In genomic region chr5:163914911-163915310, GRCh38 we compare ENCODE assay signal across 11 cellular contexts.
A peak's percentile ranks its signal among the peaks of the same experiment; 100 is the strongest.
DNase-seq lines count a peak whose midpoint lies in the region; ATAC-seq, FAIRE-seq and TF ChIP-seq lines count a peak whose summit lies in the region.
"Had no signal": no experiment of that assay in that cellular context is flagged by ENCODE, and none has a peak within 500 bp of the region (broad histone marks: within the 10 kb centered on the region; RNA-seq: fewer than 3 reads in every experiment).

No MANE protein-coding gene starts in this region.

- no peaks in the 10 kb centered on the region for H3K27me3 Mint-ChIP-seq in effector memory CD8-positive, alpha-beta T cell
- H3K27me3 Mint-ChIP-seq in activated T-helper 2 cell treated with anti-CD3 and anti-CD28 coated beads, Interferon-gamma antibody, Interleukin-2, Interleukin-4, amounts not matched to agents 10 μg/mL and 5 μg/mL and 100 μg/mL, durations not matched to agents 14 hours and 24 hours and 36 hours (ENCODE audit: low read depth): no peaks in the 10 kb centered on the region
- H3K27me3 Mint-ChIP-seq: activated CD4-positive, alpha-beta memory T cell treated with anti-CD3 and anti-CD28 coated beads, Interleukin-2, amount 10 ng/mL, durations not matched to agents 7 days and 5 days; naive thymus-derived CD8-positive, alpha-beta T cell had no signal

- H3K9me3 Mint-ChIP-seq in effector memory CD8-positive, alpha-beta T cell: peaks cover 8 to 10% of the 10 kb centered on the region in 2 donors
- H3K9me3 Mint-ChIP-seq in activated T-helper 2 cell treated with anti-CD3 and anti-CD28 coated beads, Interferon-gamma antibody, Interleukin-2, Interleukin-4, amounts not matched to agents 10 μg/mL and 5 μg/mL and 100 μg/mL, durations not matched to agents 14 hours and 24 hours and 36 hours: peaks cover 20% of the 10 kb centered on the region

- H3F3A ChIP-seq in DOHH2 (ENCODE audit: control insufficient read depth, insufficient read depth): peaks cover 15% of the 10 kb centered on the region; the same call in 1 of the 2 replicates

- H2AFZ ChIP-seq in Karpas-422 (ENCODE audit: low read length): no peak overlapping the region

- peak overlapping the region; percentile 31 for H3K9ac ChIP-seq in Karpas-422 (ENCODE audit: low read length)

- H3K79me2 ChIP-seq in DOHH2 (ENCODE audit: control insufficient read depth, low read length): no peaks in the 10 kb centered on the region
- no peaks in the 10 kb centered on the region for H3K79me2 ChIP-seq in Karpas-422 (ENCODE audit: low read length)

- H3K4me3 Mint-ChIP-seq in effector memory CD8-positive, alpha-beta T cell: peak overlapping the region in 1 of 2 donors; percentile 46
- H3K4me3 Mint-ChIP-seq in activated T-helper 2 cell treated with anti-CD3 and anti-CD28 coated beads, Interferon-gamma antibody, Interleukin-2, Interleukin-4, amounts not matched to agents 10 μg/mL and 5 μg/mL and 100 μg/mL, durations not matched to agents 14 hours and 24 hours and 36 hours (ENCODE audit: low read depth): no peak overlapping the region
- H3K4me3 Mint-ChIP-seq: activated CD4-positive, alpha-beta memory T cell treated with anti-CD3 and anti-CD28 coated beads, Interleukin-2, amount 10 ng/mL, durations not matched to agents 7 days and 5 days had no signal

- H3K27ac ChIP-seq in DOHH2 (ENCODE audit: low read depth, low read length) (peak overlapping the region; percentile 91), Karpas-422 (ENCODE audit: low read length) (peak overlapping the region; percentile 80)

- H3K36me3 ChIP-seq in DOHH2 (ENCODE audit: control insufficient read depth, low read length) (peaks cover 5% of the 10 kb centered on the region; the same call in 1 of the 2 replicates), Karpas-422 (ENCODE audit: insufficient read depth, low read length) (no peaks in the 10 kb centered on the region)

- peak; percentile 44 for ATAC-seq in GM21737 (IDR thresholded peaks at IDR 0.05; ENCODE audit: unreplicated experiment)
- ATAC-seq in effector memory CD8-positive, alpha-beta T cell (replicated peaks): peak; percentile 21

- H4K20me1 ChIP-seq in DOHH2 (ENCODE audit: control insufficient read depth, insufficient read depth, low read depth, low read length) (no peaks in the 10 kb centered on the region), Karpas-422 (ENCODE audit: insufficient read depth, low read depth, low read length) (no peaks in the 10 kb centered on the region; the same call in 1 of the 2 replicates)

- peak overlapping the region in 1 of 2 donors; percentile 95 for H3K27ac Mint-ChIP-seq in effector memory CD8-positive, alpha-beta T cell
- no peak overlapping the region for H3K27ac Mint-ChIP-seq in activated T-helper 2 cell treated with anti-CD3 and anti-CD28 coated beads, Interferon-gamma antibody, Interleukin-2, Interleukin-4, amounts not matched to agents 10 μg/mL and 5 μg/mL and 100 μg/mL, durations not matched to agents 14 hours and 24 hours and 36 hours
- H3K27ac Mint-ChIP-seq: activated CD4-positive, alpha-beta memory T cell treated with anti-CD3 and anti-CD28 coated beads, Interleukin-2, amount 10 ng/mL, durations not matched to agents 7 days and 5 days had no signal

- H3K4me1 ChIP-seq in DOHH2 (ENCODE audit: control insufficient read depth, low read length): peaks cover 52% of the 10 kb centered on the region
- peaks cover 36% of the 10 kb centered on the region for H3K4me1 ChIP-seq in Karpas-422 (ENCODE audit: low read length)

- no peaks in the 10 kb centered on the region for H3K27me3 ChIP-seq in DOHH2 (ENCODE audit: control insufficient read depth, low read length)
- no peaks in the 10 kb centered on the region for H3K27me3 ChIP-seq in Karpas-422 (ENCODE audit: low read length)

- H3K4me2 ChIP-seq in DOHH2 (ENCODE audit: low read length) (peak overlapping the region; percentile 92), Karpas-422 (ENCODE audit: low read depth, low read length, poor library complexity, severe bottlenecking) (peak overlapping the region; percentile 67)

- H3K4me3 ChIP-seq in DOHH2 (ENCODE audit: low read length) (peak overlapping the region; percentile 68), Karpas-422 (ENCODE audit: low read length) (peak overlapping the region; percentile 43; the same call in 1 of the 2 replicates)

- DNase-seq in Karpas-422 (peak; percentile 80), frontal cortex (ENCODE audit: low spot score in 2 of 2) (no peak), NCI-H345 (lab: John Stamatoyannopoulos, UW) (no peak)
- peak in 1 of 3 experiments; percentile 10 for DNase-seq in effector memory CD8-positive, alpha-beta T cell
- no peak for DNase-seq in stimulated activated CD4-positive, alpha-beta T cell treated with anti-CD3 and anti-CD28 coated beads, Interleukin-2, amount 100 ng/mL, for 24 hours
- no peak for DNase-seq in activated T-helper 2 cell treated with anti-CD3 and anti-CD28 coated beads, Interferon-gamma antibody, Interleukin-2, Interleukin-4, amounts not matched to agents 10 μg/mL and 5 μg/mL and 100 μg/mL, durations not matched to agents 14 hours and 24 hours and 36 hours (ENCODE audit: low spot score)
- DNase-seq: activated CD4-positive, alpha-beta memory T cell treated with anti-CD3 and anti-CD28 coated beads, Interleukin-2, amount 10 ng/mL, durations not matched to agents 7 days and 5 days had no signal

- H3K36me3 Mint-ChIP-seq in effector memory CD8-positive, alpha-beta T cell (ENCODE audit: insufficient read depth): no peaks in the 10 kb centered on the region
- no peaks in the 10 kb centered on the region for H3K36me3 Mint-ChIP-seq in activated T-helper 2 cell treated with anti-CD3 and anti-CD28 coated beads, Interferon-gamma antibody, Interleukin-2, Interleukin-4, amounts not matched to agents 10 μg/mL and 5 μg/mL and 100 μg/mL, durations not matched to agents 14 hours and 24 hours and 36 hours (ENCODE audit: low read depth)
- H3K36me3 Mint-ChIP-seq: naive thymus-derived CD8-positive, alpha-beta T cell had no signal

- H3K9me3 ChIP-seq in DOHH2 (ENCODE audit: control insufficient read depth, insufficient read depth, low read length) (peaks cover 2% of the 10 kb centered on the region), Karpas-422 (ENCODE audit: low read length) (no peaks in the 10 kb centered on the region; the same call in 1 of the 2 replicates)

- intact Hi-C loops in activated T-helper 2 cell treated with anti-CD3 and anti-CD28 coated beads, Interferon-gamma antibody, Interleukin-2, Interleukin-4, amounts not matched to agents 10 μg/mL and 5 μg/mL and 100 μg/mL, durations not matched to agents 14 hours and 24 hours and 36 hours (cut with micrococcal nuclease): no loop called here

- H3K4me1 Mint-ChIP-seq in effector memory CD8-positive, alpha-beta T cell (ENCODE audit: low read depth in 2 of 2): peaks cover 0 to 13% of the 10 kb centered on the region in 2 donors
- no peaks in the 10 kb centered on the region for H3K4me1 Mint-ChIP-seq in activated T-helper 2 cell treated with anti-CD3 and anti-CD28 coated beads, Interferon-gamma antibody, Interleukin-2, Interleukin-4, amounts not matched to agents 10 μg/mL and 5 μg/mL and 100 μg/mL, durations not matched to agents 14 hours and 24 hours and 36 hours (ENCODE audit: low read depth)
- H3K4me1 Mint-ChIP-seq: activated CD4-positive, alpha-beta memory T cell treated with anti-CD3 and anti-CD28 coated beads, Interleukin-2, amount 10 ng/mL, durations not matched to agents 7 days and 5 days had no signal

- no peak for FAIRE-seq in frontal cortex (lab: Jason Lieb, UNC)
- FAIRE-seq: endometrium had no signal

- H3K9me2 ChIP-seq in DOHH2 (replicated peaks; ENCODE audit: control insufficient read depth, low read length) (no peaks in the 10 kb centered on the region), Karpas-422 (replicated peaks; ENCODE audit: insufficient read depth, low read length) (no peaks in the 10 kb centered on the region)

- TF ChIP-seq CTCF in DOHH2 (IDR thresholded peaks at IDR 0.05; ENCODE audit: low read depth, low read length, poor library complexity, severe bottlenecking): no peak
